Comparison of ENCODE assay signal across 8 cellular contexts in the genomic region with DNA sequence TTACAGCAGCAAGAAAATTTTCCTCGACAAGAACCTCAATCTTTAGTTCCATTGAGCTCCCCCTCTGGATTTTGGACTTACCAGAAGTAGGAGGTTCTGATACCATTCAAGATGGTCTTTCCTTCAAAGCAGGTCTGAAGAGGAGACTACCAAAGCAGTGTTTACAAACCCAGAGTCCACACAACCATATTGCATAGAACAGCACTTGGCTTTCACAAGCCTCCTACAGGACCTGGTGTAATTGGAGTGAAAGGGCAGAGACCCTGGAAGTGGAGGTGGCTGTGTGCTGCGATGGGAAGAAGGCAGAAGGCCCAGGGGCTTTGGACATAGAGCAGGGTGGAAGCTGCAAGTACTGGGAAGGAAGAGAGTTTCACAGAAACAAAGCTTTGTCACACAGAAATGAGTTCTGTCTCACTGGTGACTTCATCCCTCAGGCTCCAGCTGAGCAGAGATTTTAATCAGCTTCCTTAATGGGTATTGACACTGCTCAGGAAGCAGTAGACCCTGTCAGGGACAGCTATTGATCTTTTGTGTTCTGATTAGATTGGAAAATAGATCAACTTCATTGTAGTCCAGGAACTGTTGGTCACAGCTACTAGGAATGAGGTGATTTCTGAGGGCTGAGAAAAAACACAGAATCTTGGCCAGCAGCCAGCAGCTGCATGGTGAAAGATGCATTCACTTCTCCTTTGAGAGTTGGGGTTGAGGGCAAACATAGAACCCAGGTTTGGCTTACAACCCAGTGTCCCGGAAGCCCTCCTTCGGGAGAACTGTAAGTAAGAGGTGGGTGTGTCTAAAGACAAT.
A peak's percentile ranks its signal among the peaks of the same experiment; 100 is the strongest.
DNase-seq lines count a peak whose midpoint lies in the region; ATAC-seq and TF ChIP-seq lines count a peak whose summit lies in the region.

No MANE protein-coding gene starts in this region.

- intact Hi-C loops in gastrocnemius medialis (cut with DNase I; ENCODE audit: low total_unique reads) = loop anchor here (5.0 kb wide), 1 partner anchor 39 kb away; no protein-coding TSS in a partner anchor

- H3K9me3 ChIP-seq in gastrocnemius medialis (no peaks in the 10 kb centered on the region), suprapubic skin (no peaks in the 10 kb centered on the region)

- TF ChIP-seq POLR2A in gastrocnemius medialis (IDR thresholded peaks at IDR 0.05) (no peak), suprapubic skin (IDR thresholded peaks at IDR 0.05) (no peak)

- H3K4me3 ChIP-seq in fibroblast of mammary gland (ENCODE audit: control insufficient read depth, low read depth, low read length) = no peak overlapping the region
- H3K4me3 ChIP-seq in gastrocnemius medialis = no peak overlapping the region
- H3K4me3 ChIP-seq in suprapubic skin = no peak overlapping the region

- no peak for TF ChIP-seq CTCF in fibroblast of mammary gland (conservative IDR thresholded peaks at IDR 0.05; ENCODE audit: control insufficient read depth, insufficient read depth, low read depth, low read length)
- TF ChIP-seq CTCF in gastrocnemius medialis (IDR thresholded peaks at IDR 0.05 in 4 of 5, conservative IDR thresholded peaks at IDR 0.05 in 1 of 5) = no peak
- TF ChIP-seq CTCF in suprapubic skin (IDR thresholded peaks at IDR 0.05) = no peak

- DNase-seq in NOMO-1 treated with dmso at 0.1 percent for 144 hours (lab: John Stamatoyannopoulos, UW; ENCODE audit: unreplicated experiment) (peak; percentile 30), fibroblast of mammary gland (ENCODE audit: low read depth) (peak; percentile 66), gastrocnemius medialis (peak in 1 of 2 donors; percentile 43), activated gamma-delta T cell (lab: John Stamatoyannopoulos, UW) (no peak), suprapubic skin (ENCODE audit: low spot score in 2 of 2) (no peak)

- in situ Hi-C loops in gastrocnemius medialis (cut with MboI; ENCODE audit: low sequenced_read_pairs in 4 of 4) = loop anchor here in 2 of 4 donors (25.0 kb wide), 1 partner anchor 249 kb away; a partner anchor contains a TSS

- 64% methylated on average over 4 of the region's 4 CpGs for WGBS in suprapubic skin

- TF ChIP-seq EP300 in suprapubic skin (IDR thresholded peaks at IDR 0.05) = no peak

- H3K4me1 ChIP-seq in gastrocnemius medialis (peaks cover 53 to 55% of the 10 kb centered on the region in 2 donors), suprapubic skin (peaks cover 50% of the 10 kb centered on the region)

- H3K36me3 ChIP-seq in gastrocnemius medialis = peaks cover 0 to 19% of the 10 kb centered on the region in 2 donors
- peaks cover 16% of the 10 kb centered on the region for H3K36me3 ChIP-seq in suprapubic skin

- ATAC-seq in GM19468 (IDR thresholded peaks at IDR 0.05; ENCODE audit: extremely low read depth, unreplicated experiment) (peak; percentile 26), gastrocnemius medialis (no peak), GM18519 (IDR thresholded peaks at IDR 0.05; ENCODE audit: low FRiP score, unreplicated experiment) (no peak), HG03159 (IDR thresholded peaks at IDR 0.05; ENCODE audit: unreplicated experiment) (no peak)

- H3K27me3 ChIP-seq in gastrocnemius medialis (no peaks in the 10 kb centered on the region), suprapubic skin (no peaks in the 10 kb centered on the region)

- H3K27ac ChIP-seq in gastrocnemius medialis (peak overlapping the region; percentile 77 to 90 (median 82)), suprapubic skin (no peak overlapping the region)

Comparison
In these comparisons a context has a peak if more than half of its experiments do, and no peak if none do; other contexts are left out.
1. DNase-seq: peak in NOMO-1 treated with dmso at 0.1 percent for 144 hours (single experiment) and fibroblast of mammary gland (single experiment); none in activated gamma-delta T cell (single experiment) and suprapubic skin (0 of 2).